9 cellular contexts compared by ENCODE assay signal in the genomic region with DNA sequence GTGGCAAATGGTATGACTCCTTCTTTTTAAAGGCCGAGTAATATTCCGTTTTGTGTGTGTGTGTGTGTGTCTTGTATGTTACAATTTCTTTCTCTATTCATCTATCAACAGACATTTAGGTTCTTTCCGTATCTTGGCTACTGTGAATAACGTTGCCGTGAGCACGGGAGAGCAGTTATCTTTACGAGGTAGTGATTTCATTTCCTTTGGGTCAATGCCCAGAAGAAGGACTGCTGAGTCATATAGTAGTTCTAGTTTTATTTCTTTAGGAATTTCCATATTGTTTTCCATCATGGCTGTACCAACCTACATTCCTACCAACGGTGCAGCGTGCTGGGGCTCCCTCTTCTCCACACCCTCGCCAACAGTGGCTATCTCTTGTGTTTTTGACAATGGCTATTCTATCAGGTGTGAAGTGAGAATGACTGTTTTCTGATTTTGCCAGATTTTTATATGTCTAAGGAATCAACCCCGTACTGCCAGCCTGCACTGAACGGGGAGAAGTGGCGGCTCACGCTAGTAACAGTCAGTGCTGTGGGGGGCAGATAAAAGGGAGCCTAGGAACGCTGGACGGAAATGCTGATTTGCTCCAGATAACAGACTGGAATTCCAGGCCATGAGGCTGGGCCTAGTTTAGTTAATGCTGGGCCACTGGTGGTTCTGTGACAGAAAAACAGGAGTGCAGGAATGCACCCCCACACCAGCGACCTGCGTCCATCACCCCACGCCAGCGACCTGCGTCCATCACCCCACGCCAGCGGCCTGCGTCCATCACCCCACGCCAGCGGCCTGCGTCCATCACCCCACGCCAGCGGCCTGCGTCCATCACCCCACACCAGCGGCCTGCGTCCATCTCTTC.
DNase-seq lines count a peak whose midpoint lies in the region; ATAC-seq, FAIRE-seq and TF ChIP-seq lines count a peak whose summit lies in the region.
"Had no signal": no experiment of that assay in that cellular context is flagged by ENCODE, and none has a peak within 500 bp of the region (broad histone marks: within the 10 kb centered on the region; RNA-seq: fewer than 3 reads in every experiment).

No MANE protein-coding gene starts in this region.

- H3K27me3 ChIP-seq in GM12878 (replicated peaks in 1 of 2; ENCODE audit: control insufficient read depth in 2 of 2, insufficient read depth in 2 of 2, low read length in 1 of 2) = no peaks in the 10 kb centered on the region
- H3K27me3 ChIP-seq in aorta (ENCODE audit: control insufficient read depth in 1 of 2, insufficient read depth in 2 of 2, low read length in 1 of 2) = no peaks in the 10 kb centered on the region

- TF ChIP-seq CTCF in GM12878 (IDR thresholded peaks at IDR 0.05 in 2 of 3, conservative IDR thresholded peaks at IDR 0.05 in 1 of 3; ENCODE audit: control insufficient read depth in 2 of 3, extremely low read depth in 1 of 3, insufficient read depth in 1 of 3, low read depth in 3 of 3, low read length in 3 of 3) = no peak
- TF ChIP-seq CTCF in WTC11 (IDR thresholded peaks at IDR 0.05) = no peak

- H3K36me3 Mint-ChIP-seq in activated naive CD8-positive, alpha-beta T cell treated with anti-CD3 and anti-CD28 coated beads, Interleukin-2, amount 10 ng/mL, durations not matched to agents 7 days and 5 days = no peaks in the 10 kb centered on the region
- no peaks in the 10 kb centered on the region for H3K36me3 Mint-ChIP-seq in activated naive CD8-positive, alpha-beta T cell treated with anti-CD3 and anti-CD28 coated beads for 36 hours
- no peaks in the 10 kb centered on the region for H3K36me3 Mint-ChIP-seq in WTC11
- H3K36me3 Mint-ChIP-seq: CD8-positive, alpha-beta T cell had no signal

- no peak overlapping the region for H3K9ac ChIP-seq in GM12878 (ENCODE audit: control insufficient read depth, insufficient read depth, low read length)

- TF ChIP-seq EP300 in GM12878 (IDR thresholded peaks at IDR 0.05; ENCODE audit: borderline replicate concordance in 1 of 2, control insufficient read depth in 1 of 2, low read depth in 2 of 2, low read length in 2 of 2) = no peak

- no peaks in the 10 kb centered on the region for H3K27me3 Mint-ChIP-seq in activated naive CD8-positive, alpha-beta T cell treated with anti-CD3 and anti-CD28 coated beads, Interleukin-2, amount 10 ng/mL, durations not matched to agents 7 days and 5 days
- no peaks in the 10 kb centered on the region for H3K27me3 Mint-ChIP-seq in activated naive CD8-positive, alpha-beta T cell treated with anti-CD3 and anti-CD28 coated beads for 36 hours
- no peaks in the 10 kb centered on the region for H3K27me3 Mint-ChIP-seq in WTC11 (ENCODE audit: low read depth)

- in situ Hi-C loops in GM12878 (cut with MboI) = no loop called here

- no TSS peak for BruUV-seq in GM12878 (replicated peaks; lab: Mats Ljungman, UMichigan)

- no peak for ATAC-seq in activated naive CD8-positive, alpha-beta T cell treated with anti-CD3 and anti-CD28 coated beads, Interleukin-2, amount 10 ng/mL, durations not matched to agents 7 days and 5 days (ENCODE audit: low read depth)
- ATAC-seq in GM12878 (no peak), left colon (peak; percentile 86), aorta (ENCODE audit: low FRiP score) (peak; percentile 40), GM21381 (IDR thresholded peaks at IDR 0.05; ENCODE audit: unreplicated experiment) (no peak), WTC11 (no peak), HG02642 (IDR thresholded peaks at IDR 0.05; ENCODE audit: poor library complexity, unreplicated experiment) (no peak)
- ATAC-seq: CD8-positive, alpha-beta T cell had no signal

- H3K36me3 ChIP-seq in GM12878 (ENCODE audit: control insufficient read depth in 2 of 2, insufficient read depth in 2 of 2, low read length in 1 of 2) (no peaks in the 10 kb centered on the region), aorta (ENCODE audit: control insufficient read depth in 1 of 2, insufficient read depth in 2 of 2, low read length in 1 of 2) (no peaks in the 10 kb centered on the region)

- no peak for DNase-seq in activated naive CD8-positive, alpha-beta T cell treated with anti-CD3 and anti-CD28 coated beads, Interleukin-2, amount 10 ng/mL, durations not matched to agents 7 days and 5 days
- DNase-seq in activated naive CD8-positive, alpha-beta T cell treated with anti-CD3 and anti-CD28 coated beads for 36 hours = no peak
- DNase-seq in GM12878 (ENCODE audit: low read depth, low spot score) (no peak), left colon (peak in 1 of 2 donors; percentile 57), aorta (peak; percentile 50 to 60), WTC11 (ENCODE audit: low spot score) (no peak)
- DNase-seq: CD8-positive, alpha-beta T cell had no signal

- no peak overlapping the region for H3K4me3 Mint-ChIP-seq in activated naive CD8-positive, alpha-beta T cell treated with anti-CD3 and anti-CD28 coated beads, Interleukin-2, amount 10 ng/mL, durations not matched to agents 7 days and 5 days
- H3K4me3 Mint-ChIP-seq in activated naive CD8-positive, alpha-beta T cell treated with anti-CD3 and anti-CD28 coated beads for 36 hours = no peak overlapping the region
- H3K4me3 Mint-ChIP-seq in WTC11 = no peak overlapping the region
- H3K4me3 Mint-ChIP-seq: CD8-positive, alpha-beta T cell had no signal

- H3K4me2 ChIP-seq in GM12878 (ENCODE audit: control insufficient read depth, insufficient read depth) = no peak overlapping the region

- SMC1A ChIA-PET in GM12878 (lab: Charles Lee; ENCODE audit: uncharacterized antibody, unreplicated experiment) = no interaction called here

- intact Hi-C loops in GM12878 (cut with micrococcal nuclease; ENCODE audit: unreplicated experiment) (no loop called here), left colon (cut with DNase I, micrococcal nuclease) (no loop called here), aorta (cut with DNase I) (loop anchor here in 1 of 2 donors (5.0 kb wide), 1 partner anchor 159 kb away; no protein-coding TSS in a partner anchor)

- peaks cover 25% of the 10 kb centered on the region for H3K4me1 Mint-ChIP-seq in activated naive CD8-positive, alpha-beta T cell treated with anti-CD3 and anti-CD28 coated beads, Interleukin-2, amount 10 ng/mL, durations not matched to agents 7 days and 5 days
- peaks cover 14% of the 10 kb centered on the region for H3K4me1 Mint-ChIP-seq in activated naive CD8-positive, alpha-beta T cell treated with anti-CD3 and anti-CD28 coated beads for 36 hours
- H3K4me1 Mint-ChIP-seq in WTC11 = peaks cover 26% of the 10 kb centered on the region

- no peak for TF ChIP-seq RAD21 in GM12878 (IDR thresholded peaks at IDR 0.05; ENCODE audit: insufficient read depth, low read depth, low read length)

- POLR2A ChIA-PET in activated naive CD8-positive, alpha-beta T cell treated with anti-CD3 and anti-CD28 coated beads, Interleukin-2, amount 10 ng/mL, durations not matched to agents 7 days and 5 days (lab: Charles Lee) = no interaction called here
- POLR2A ChIA-PET in GM12878 (lab: Charles Lee) (no interaction called here), WTC11 (lab: Charles Lee) (no interaction called here)

- H3K4me3 ChIP-seq in GM12878 (no peak overlapping the region), aorta (ENCODE audit: low read length in 2 of 2) (no peak overlapping the region)

- H3K27ac ChIP-seq in GM12878 (ENCODE audit: control insufficient read depth, insufficient read depth) = no peak overlapping the region
- H3K27ac ChIP-seq in aorta (ENCODE audit: low read depth in 1 of 2, low read length in 2 of 2) = no peak overlapping the region

- FAIRE-seq in GM12878 (lab: Jason Lieb, UNC) = no peak

- H4K20me1 ChIP-seq in GM12878 (ENCODE audit: control insufficient read depth, insufficient read depth) = no peaks in the 10 kb centered on the region

- no peak for TF ChIP-seq POLR2A in GM12878 (IDR thresholded peaks at IDR 0.05; ENCODE audit: low read depth, low read length)

- 91% methylated on average over 30 of the region's 32 CpGs for WGBS in GM12878 (ENCODE audit: insufficient coverage, insufficient replicate concordance, low lambda C conversion rate, missing lambda C conversion rate)
- WGBS in aorta, 2 donors = 77% methylated on average over 32 of the region's 32 CpGs

- no peak overlapping the region for H2AFZ ChIP-seq in GM12878 (ENCODE audit: control insufficient read depth, low read depth, low read length)

- no peaks in the 10 kb centered on the region for H3K9me3 Mint-ChIP-seq in activated naive CD8-positive, alpha-beta T cell treated with anti-CD3 and anti-CD28 coated beads, Interleukin-2, amount 10 ng/mL, durations not matched to agents 7 days and 5 days
- no peaks in the 10 kb centered on the region for H3K9me3 Mint-ChIP-seq in activated naive CD8-positive, alpha-beta T cell treated with anti-CD3 and anti-CD28 coated beads for 36 hours
- no peaks in the 10 kb centered on the region for H3K9me3 Mint-ChIP-seq in WTC11
- H3K9me3 Mint-ChIP-seq: CD8-positive, alpha-beta T cell had no signal

- H3K9me3 ChIP-seq in GM12878 (replicated peaks; ENCODE audit: control insufficient read depth, insufficient read depth, low read length) = no peaks in the 10 kb centered on the region
- no peaks in the 10 kb centered on the region for H3K9me3 ChIP-seq in aorta (ENCODE audit: control insufficient read depth, low read length)

- no peaks in the 10 kb centered on the region for H3K79me2 ChIP-seq in GM12878 (ENCODE audit: control insufficient read depth, insufficient read depth, low read length)

- RAD21 ChIA-PET in GM12878 (lab: Charles Lee; ENCODE audit: unreplicated experiment) = interaction anchor here (2.0 kb wide), 1 partner anchor 421 kb away, joined by 8 read pairs; no protein-coding TSS in a partner anchor

- H3K27ac Mint-ChIP-seq in activated naive CD8-positive, alpha-beta T cell treated with anti-CD3 and anti-CD28 coated beads, Interleukin-2, amount 10 ng/mL, durations not matched to agents 7 days and 5 days = peak overlapping the region; percentile 14
- H3K27ac Mint-ChIP-seq in activated naive CD8-positive, alpha-beta T cell treated with anti-CD3 and anti-CD28 coated beads for 36 hours = no peak overlapping the region
- no peak overlapping the region for H3K27ac Mint-ChIP-seq in WTC11
- H3K27ac Mint-ChIP-seq: CD8-positive, alpha-beta T cell had no signal

- peaks cover 22% of the 10 kb centered on the region for H3K4me1 ChIP-seq in GM12878 (ENCODE audit: control insufficient read depth, insufficient read depth, low read length)
- H3K4me1 ChIP-seq in aorta (ENCODE audit: control insufficient read depth in 1 of 2, insufficient read depth in 2 of 2, low read length in 2 of 2) = no peaks in the 10 kb centered on the region

- CTCF ChIA-PET in GM12878 (lab: Yijun Ruan, JAX) = interaction anchor here (2.6 kb wide), 1 partner anchor 420 kb away, joined by 23 read pairs; no protein-coding TSS in a partner anchor
- CTCF ChIA-PET in WTC11 (lab: Charles Lee) = no interaction called here

TF ChIP-seq in GM12878, 131 proteins besides CTCF, POLR2A, EP300 and RAD21 (continues in another document):
- TF ChIP-seq SRF (IDR thresholded peaks at IDR 0.05; ENCODE audit: low read depth in 2 of 2, low read length in 2 of 2) (no peak), HDAC2 (IDR thresholded peaks at IDR 0.05) (no peak)

TF ChIP-seq in WTC11, 78 proteins besides CTCF, POLR2A, EP300 and RAD21 (continues in another document):
- TF ChIP-seq NR1H2 (CRISPR knock-in tag; IDR thresholded peaks at IDR 0.05) (no peak), TEAD1 (CRISPR knock-in tag; IDR thresholded peaks at IDR 0.05) (no peak)

Comparison
In these comparisons a context has a peak if more than half of its experiments do, and no peak if none do; other contexts are left out.
1. ATAC-seq: peak in left colon (single experiment) and aorta (single experiment); none in activated naive CD8-positive, alpha-beta T cell treated with anti-CD3 and anti-CD28 coated beads, Interleukin-2, amount 10 ng/mL, durations not matched to agents 7 days and 5 days (single experiment), GM12878 (single experiment), GM21381 (single experiment), WTC11 (single experiment) and HG02642 (single experiment).
2. DNase-seq: peak in aorta (2 of 2); none in activated naive CD8-positive, alpha-beta T cell treated with anti-CD3 and anti-CD28 coated beads, Interleukin-2, amount 10 ng/mL, durations not matched to agents 7 days and 5 days (single experiment), activated naive CD8-positive, alpha-beta T cell treated with anti-CD3 and anti-CD28 coated beads for 36 hours (single experiment), GM12878 (single experiment) and WTC11 (single experiment).